1 cellular context compared by ENCODE assay signal in the genomic region with DNA sequence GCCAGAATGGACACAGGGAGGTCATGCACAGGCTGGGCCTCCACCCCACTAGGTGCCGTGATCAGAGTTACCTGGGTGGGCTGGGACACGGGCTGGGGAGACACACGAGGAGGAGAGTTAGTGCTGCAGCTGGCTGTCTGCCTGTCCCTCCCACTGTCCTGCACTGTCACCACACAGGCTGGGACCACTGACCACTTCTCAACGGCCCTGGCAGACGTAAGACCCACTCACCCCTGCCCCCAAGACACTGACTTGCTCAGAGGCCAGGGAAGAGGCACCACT.
TF ChIP-seq lines count a peak whose summit lies in the region.

No MANE protein-coding gene starts in this region.

TF ChIP-seq in GM23338, 12 proteins besides CTCF, POLR2A, EP300 and RAD21:
- TF ChIP-seq ZNF462 (CRISPR knock-in tag; IDR thresholded peaks at IDR 0.05) (no peak), JUNB (IDR thresholded peaks at IDR 0.05; ENCODE audit: unreplicated experiment) (no peak), REST (IDR thresholded peaks at IDR 0.05; ENCODE audit: unreplicated experiment) (no peak), EZH2 (IDR thresholded peaks at IDR 0.05; ENCODE audit: low read depth, unreplicated experiment) (no peak), EZH2phosphoT487 (IDR thresholded peaks at IDR 0.05; ENCODE audit: unreplicated experiment) (no peak), CREB1 (CRISPR knock-in tag; IDR thresholded peaks at IDR 0.05; ENCODE audit: low read depth) (no peak), POLR2AphosphoS5 (IDR thresholded peaks at IDR 0.05; ENCODE audit: low read depth) (no peak), ZNF331 (CRISPR knock-in tag; IDR thresholded peaks at IDR 0.05; ENCODE audit: low read depth) (no peak), ETS1 (IDR thresholded peaks at IDR 0.05) (no peak), ZNF114 (CRISPR knock-in tag; IDR thresholded peaks at IDR 0.05) (no peak), NANOG (IDR thresholded peaks at IDR 0.05; ENCODE audit: borderline replicate concordance) (no peak), STAT1 (IDR thresholded peaks at IDR 0.05; ENCODE audit: unreplicated experiment) (no peak)
TF ChIP-seq in GM23338: peak in this region for 0.
